Comparison of ENCODE assay signal across 11 cellular contexts in the genomic region with DNA sequence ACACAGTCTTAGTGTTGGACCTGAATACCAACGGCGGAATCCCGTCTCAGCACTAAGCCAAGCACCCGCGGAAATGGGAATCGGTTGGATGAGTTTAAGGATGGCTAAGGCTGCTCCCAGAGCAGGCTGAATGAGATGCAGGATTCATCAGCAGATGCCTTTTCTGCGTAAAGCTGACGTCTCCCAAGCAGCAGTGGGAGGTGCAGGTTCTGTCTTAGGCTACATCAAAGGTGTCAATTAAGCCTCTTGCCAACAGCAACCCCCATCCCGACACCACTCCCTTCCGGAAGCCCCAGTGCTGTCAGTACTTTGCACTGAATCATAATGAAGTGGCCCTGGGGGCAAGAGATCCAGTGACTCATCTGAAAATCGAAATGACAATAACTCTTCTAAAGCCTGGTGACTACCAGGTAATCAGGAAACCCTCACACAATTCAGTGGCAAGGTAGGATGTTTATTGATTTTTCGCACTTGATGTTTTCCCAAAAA.
A peak's percentile ranks its signal among the peaks of the same experiment; 100 is the strongest.
DNase-seq lines count a peak whose midpoint lies in the region; ATAC-seq and TF ChIP-seq lines count a peak whose summit lies in the region.
"Had no signal": no experiment of that assay in that cellular context is flagged by ENCODE, and none has a peak within 500 bp of the region (broad histone marks: within the 10 kb centered on the region; RNA-seq: fewer than 3 reads in every experiment).

No MANE protein-coding gene starts in this region.

- no peaks in the 10 kb centered on the region for H3K36me3 Mint-ChIP-seq in T-cell
- H3K36me3 Mint-ChIP-seq: activated naive CD8-positive, alpha-beta T cell had no signal

- no peak for TF ChIP-seq POLR2A in HCT116 (IDR thresholded peaks at IDR 0.05; ENCODE audit: borderline replicate concordance, extremely low read depth, insufficient read depth, insufficient read length)

- H3K9ac ChIP-seq in HCT116 (ENCODE audit: low read length), result no peak overlapping the region

- peaks cover 18 to 36% of the 10 kb centered on the region in 2 donors for H3K27me3 Mint-ChIP-seq in T-cell

- no peak for TF ChIP-seq RAD21 in HCT116 (IDR thresholded peaks at IDR 0.05; ENCODE audit: low read depth)

- no peaks in the 10 kb centered on the region for H3K9me3 ChIP-seq in HCT116 (ENCODE audit: control insufficient read depth in 1 of 2, insufficient read depth in 1 of 2, low read depth in 1 of 2, low read length in 2 of 2)
- H3K9me3 ChIP-seq: Caco-2, neutrophil had no signal

- no peaks in the 10 kb centered on the region for H3K4me1 Mint-ChIP-seq in T-cell

- POLR2A ChIA-PET in HCT116 (lab: Charles Lee), result no interaction called here
- POLR2A ChIA-PET in T-cell (lab: Charles Lee), result no interaction called here

- peak; percentile 91 for ATAC-seq in HCT116
- no peak for ATAC-seq in GM18511 (IDR thresholded peaks at IDR 0.05; ENCODE audit: unreplicated experiment)
- ATAC-seq in T-cell (replicated peaks in 1 of 4), result no peak

- no peak overlapping the region for H3K27ac Mint-ChIP-seq in T-cell
- H3K27ac Mint-ChIP-seq: activated naive CD8-positive, alpha-beta T cell had no signal

- H3K4me1 ChIP-seq in HCT116 (ENCODE audit: control insufficient read depth in 1 of 2, insufficient read depth in 2 of 2, low read length in 2 of 2), result peaks cover 14 to 16% of the 10 kb centered on the region in 2 experiments
- H3K4me1 ChIP-seq: Caco-2 had no signal

- H3K9me3 Mint-ChIP-seq in T-cell, result peaks cover 0 to 11% (median 4%) of the 10 kb centered on the region in 3 donors

- H2AFZ ChIP-seq in HCT116 (ENCODE audit: low read depth, low read length, poor library complexity, severe bottlenecking), result no peak overlapping the region

- H3K4me3 ChIP-seq in HCT116 (replicated peaks in 1 of 2; ENCODE audit: low read depth in 1 of 2, low read length in 2 of 2), result no peak overlapping the region

- no peak overlapping the region for H3K4me3 Mint-ChIP-seq in T-cell
- H3K4me3 Mint-ChIP-seq: activated naive CD8-positive, alpha-beta T cell had no signal

- RAD21 ChIA-PET in HCT116 (lab: Charles Lee; ENCODE audit: low non-redundant PET in 1 of 2, low total read pairs in 2 of 2, uncharacterized antibody in 2 of 2, unreplicated experiment in 2 of 2), result no interaction called here

- in situ Hi-C loops in ACHN (cut with HindIII; ENCODE audit: low pct_ligation_motif_present, low pct_unique_long_range_greater_than_20kb, low sequenced_read_pairs), result no loop called here

- intact Hi-C loops in HCT116 (cut with micrococcal nuclease), result no loop called here

- no peaks in the 10 kb centered on the region for H4K20me1 ChIP-seq in HCT116 (ENCODE audit: insufficient read depth)

- H3K4me2 ChIP-seq in HCT116 (ENCODE audit: low read length), result peak overlapping the region; percentile 47

- H3K27ac ChIP-seq in HCT116 (ENCODE audit: low read depth, low read length), result no peak overlapping the region
- peak overlapping the region; percentile 54 for H3K27ac ChIP-seq in angular gyrus (ENCODE audit: low read depth, low read length)
- H3K27ac ChIP-seq: neutrophil had no signal

- DNase-seq in ACHN, result peak; percentile 52
- DNase-seq in HCT116 (ENCODE audit: low read depth, low spot score), result peak; percentile 63
- peak; percentile 92 for DNase-seq in islet precursor cell
- DNase-seq in T1000 (lab: John Stamatoyannopoulos, UW), result no peak
- DNase-seq in T-cell, result no peak
- DNase-seq in NCI-H2171 treated with DMSO at 0.1 percent for 48 hours (lab: John Stamatoyannopoulos, UW), result no peak
- DNase-seq: Caco-2 had no signal

- no peaks in the 10 kb centered on the region for H3K79me2 ChIP-seq in HCT116 (ENCODE audit: insufficient read depth, low read length)

- TF ChIP-seq CTCF in HCT116 (IDR thresholded peaks at IDR 0.05 in 2 of 3, conservative IDR thresholded peaks at IDR 0.05 in 1 of 3; ENCODE audit: borderline replicate concordance in 1 of 3, insufficient read depth in 1 of 3, low read depth in 2 of 3, low read length in 2 of 3), result no peak

- no TSS peak for BruUV-seq in HCT116 (replicated peaks; lab: Mats Ljungman, UMichigan)

- H3K36me3 ChIP-seq in HCT116 (ENCODE audit: control insufficient read depth in 1 of 2, insufficient read depth in 2 of 2, low read length in 2 of 2), result no peaks in the 10 kb centered on the region
- H3K36me3 ChIP-seq: neutrophil had no signal

- H3K9me2 ChIP-seq in HCT116 (ENCODE audit: insufficient read depth), result no peaks in the 10 kb centered on the region

- CTCF ChIA-PET in HCT116 (lab: Charles Lee) (no interaction called here), T-cell (lab: Charles Lee) (interaction anchor here in 1 of 2 donors (0.8 kb wide), 1 partner anchor 1541 kb away, joined by 3 read pairs; no protein-coding TSS in a partner anchor)

- peaks cover 64% of the 10 kb centered on the region for H3K27me3 ChIP-seq in HCT116 (ENCODE audit: insufficient read depth, low read length)

TF ChIP-seq in HCT116, 20 proteins besides CTCF, POLR2A, EP300 and RAD21:
- TF ChIP-seq ZNF274 (IDR thresholded peaks at IDR 0.05; ENCODE audit: low read depth, low read length), result no peak
- peak; percentile 37 for TF ChIP-seq SP1 (IDR thresholded peaks at IDR 0.05; ENCODE audit: low read depth)
- no peak for TF ChIP-seq CEBPB (IDR thresholded peaks at IDR 0.05; ENCODE audit: low read depth)
- peak; percentile 95 for TF ChIP-seq TCF7L2 (IDR thresholded peaks at IDR 0.05; ENCODE audit: borderline replicate concordance, extremely low read depth, insufficient read depth, insufficient read length)
- TF ChIP-seq, protein P1, sequence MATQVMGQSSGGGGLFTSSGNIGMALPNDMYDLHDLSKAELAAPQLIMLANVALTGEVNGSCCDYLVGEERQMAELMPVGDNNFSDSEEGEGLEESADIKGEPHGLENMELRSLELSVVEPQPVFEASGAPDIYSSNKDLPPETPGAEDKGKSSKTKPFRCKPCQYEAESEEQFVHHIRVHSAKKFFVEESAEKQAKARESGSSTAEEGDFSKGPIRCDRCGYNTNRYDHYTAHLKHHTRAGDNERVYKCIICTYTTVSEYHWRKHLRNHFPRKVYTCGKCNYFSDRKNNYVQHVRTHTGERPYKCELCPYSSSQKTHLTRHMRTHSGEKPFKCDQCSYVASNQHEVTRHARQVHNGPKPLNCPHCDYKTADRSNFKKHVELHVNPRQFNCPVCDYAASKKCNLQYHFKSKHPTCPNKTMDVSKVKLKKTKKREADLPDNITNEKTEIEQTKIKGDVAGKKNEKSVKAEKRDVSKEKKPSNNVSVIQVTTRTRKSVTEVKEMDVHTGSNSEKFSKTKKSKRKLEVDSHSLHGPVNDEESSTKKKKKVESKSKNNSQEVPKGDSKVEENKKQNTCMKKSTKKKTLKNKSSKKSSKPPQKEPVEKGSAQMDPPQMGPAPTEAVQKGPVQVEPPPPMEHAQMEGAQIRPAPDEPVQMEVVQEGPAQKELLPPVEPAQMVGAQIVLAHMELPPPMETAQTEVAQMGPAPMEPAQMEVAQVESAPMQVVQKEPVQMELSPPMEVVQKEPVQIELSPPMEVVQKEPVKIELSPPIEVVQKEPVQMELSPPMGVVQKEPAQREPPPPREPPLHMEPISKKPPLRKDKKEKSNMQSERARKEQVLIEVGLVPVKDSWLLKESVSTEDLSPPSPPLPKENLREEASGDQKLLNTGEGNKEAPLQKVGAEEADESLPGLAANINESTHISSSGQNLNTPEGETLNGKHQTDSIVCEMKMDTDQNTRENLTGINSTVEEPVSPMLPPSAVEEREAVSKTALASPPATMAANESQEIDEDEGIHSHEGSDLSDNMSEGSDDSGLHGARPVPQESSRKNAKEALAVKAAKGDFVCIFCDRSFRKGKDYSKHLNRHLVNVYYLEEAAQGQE (IDR thresholded peaks at IDR 0.05; ENCODE audit: low read depth), result no peak
- no peak for TF ChIP-seq EZH2phosphoT487 (IDR thresholded peaks at IDR 0.05; ENCODE audit: borderline replicate concordance)
- TF ChIP-seq ELF1 (IDR thresholded peaks at IDR 0.05; ENCODE audit: borderline replicate concordance, low read depth), result no peak
- TF ChIP-seq JUND (IDR thresholded peaks at IDR 0.05), result peak; percentile 60
- TF ChIP-seq FOSL1 (IDR thresholded peaks at IDR 0.05; ENCODE audit: low read depth), result peak; percentile 60

Comparison
In these comparisons a context has a peak if more than half of its experiments do, and no peak if none do; other contexts are left out.
1. DNase-seq: peak in ACHN (single experiment), HCT116 (single experiment) and islet precursor cell (single experiment); none in T1000 (single experiment), T-cell (0 of 34) and NCI-H2171 treated with DMSO at 0.1 percent for 48 hours (single experiment).